ENCODE assay signal across 16 cellular contexts in the genomic region with DNA sequence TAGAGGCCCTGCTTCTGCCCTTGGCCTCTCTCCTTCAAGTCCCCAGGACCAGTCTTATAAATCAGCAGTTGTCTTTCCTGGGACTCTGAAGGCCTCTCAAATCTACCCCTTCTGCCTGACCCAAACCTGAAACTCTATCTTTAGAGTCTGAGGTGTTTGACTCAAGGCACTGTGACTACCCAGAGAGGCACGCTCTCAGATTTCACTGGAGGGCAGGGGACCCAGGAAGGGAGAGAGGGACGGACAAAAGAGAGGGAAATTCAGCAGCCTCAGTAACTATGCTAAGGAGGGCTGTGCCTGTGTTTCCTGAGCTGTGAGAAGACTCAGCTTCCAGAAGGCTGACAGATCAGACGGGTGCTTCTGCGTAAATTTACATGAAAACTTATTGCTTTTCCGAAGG.
DNase-seq lines count a peak whose midpoint lies in the region; TF ChIP-seq lines count a peak whose summit lies in the region.
"Had no signal": no experiment of that assay in that cellular context is flagged by ENCODE, and none has a peak within 500 bp of the region (broad histone marks: within the 10 kb centered on the region; RNA-seq: fewer than 3 reads in every experiment).

No MANE protein-coding gene starts in this region.

- no peaks in the 10 kb centered on the region for H3K9me3 Mint-ChIP-seq in chondrocyte (ENCODE audit: low read depth)
- H3K9me3 Mint-ChIP-seq in neural progenitor cell: no peaks in the 10 kb centered on the region
- H3K9me3 Mint-ChIP-seq: activated CD8-positive, alpha-beta T cell treated with anti-CD3 and anti-CD28 coated beads for 36 hours; endodermal cell had no signal

- H3K27me3 Mint-ChIP-seq in chondrocyte (ENCODE audit: low read depth) (peaks cover 2% of the 10 kb centered on the region), neural progenitor cell (ENCODE audit: insufficient read depth, low read depth) (peaks cover 19% of the 10 kb centered on the region)
- H3K27me3 Mint-ChIP-seq: activated CD8-positive, alpha-beta T cell treated with anti-CD3 and anti-CD28 coated beads for 36 hours had no signal

- H3K27me3 ChIP-seq in neural progenitor cell: no peaks in the 10 kb centered on the region
- H3K27me3 ChIP-seq: right lobe of liver had no signal

- H3F3A ChIP-seq in neural progenitor cell (ENCODE audit: low read depth): peaks cover 30% of the 10 kb centered on the region

- H3K4me1 ChIP-seq in neural progenitor cell: peaks cover 43% of the 10 kb centered on the region
- H3K4me1 ChIP-seq: right lobe of liver had no signal

- no peak for TF ChIP-seq CTCF in chondrocyte (IDR thresholded peaks at IDR 0.05)
- TF ChIP-seq CTCF in neural progenitor cell (IDR thresholded peaks at IDR 0.05): no peak

- TF ChIP-seq EP300 in Ishikawa (IDR thresholded peaks at IDR 0.05; ENCODE audit: borderline replicate concordance): no peak; the same call in 1 of the 2 replicates

- H3K36me3 ChIP-seq in neural progenitor cell: no peaks in the 10 kb centered on the region
- H3K36me3 ChIP-seq: right lobe of liver, WERI-Rb-1 had no signal

- no peak for TF ChIP-seq RAD21 in Ishikawa (IDR thresholded peaks at IDR 0.05; ENCODE audit: low read depth)

- no peak overlapping the region for H3K9ac ChIP-seq in neural progenitor cell

- H2AFZ ChIP-seq in neural progenitor cell (replicated peaks): peak overlapping the region; percentile 44

- H3K4me3 Mint-ChIP-seq in chondrocyte (ENCODE audit: unreplicated experiment) (no peak overlapping the region), neural progenitor cell (peak overlapping the region; percentile 24)
- H3K4me3 Mint-ChIP-seq: activated CD8-positive, alpha-beta T cell treated with anti-CD3 and anti-CD28 coated beads for 36 hours; endodermal cell had no signal

- H3K27ac Mint-ChIP-seq in chondrocyte (ENCODE audit: unreplicated experiment) (peak overlapping the region; percentile 13), neural progenitor cell (peak overlapping the region; percentile 38)
- H3K27ac Mint-ChIP-seq: activated CD8-positive, alpha-beta T cell treated with anti-CD3 and anti-CD28 coated beads for 36 hours; endodermal cell had no signal

- peak overlapping the region; percentile 66 for H3K4me2 ChIP-seq in neural progenitor cell

- H3K36me3 Mint-ChIP-seq in chondrocyte (ENCODE audit: low read depth) (no peaks in the 10 kb centered on the region), neural progenitor cell (no peaks in the 10 kb centered on the region)

- no peaks in the 10 kb centered on the region for H3K9me3 ChIP-seq in neural progenitor cell (ENCODE audit: low read depth)
- H3K9me3 ChIP-seq: right lobe of liver had no signal

- no peaks in the 10 kb centered on the region for H4K20me1 ChIP-seq in neural progenitor cell (ENCODE audit: low read depth)

- no peaks in the 10 kb centered on the region for H3K79me2 ChIP-seq in neural progenitor cell (ENCODE audit: low read depth)

- H3K4me1 Mint-ChIP-seq in chondrocyte (ENCODE audit: low read depth) (peaks cover 27% of the 10 kb centered on the region), neural progenitor cell (peaks cover 39% of the 10 kb centered on the region)

- H3K4me3 ChIP-seq in neural progenitor cell: peak overlapping the region; percentile 15
- H3K4me3 ChIP-seq: right lobe of liver had no signal

- peak; percentile 17 for DNase-seq in D341Med (ENCODE audit: low spot score)
- no peak for DNase-seq in chondrocyte (ENCODE audit: low spot score)
- peak; percentile 69 for DNase-seq in neural progenitor cell (ENCODE audit: low spot score)
- no peak for DNase-seq in OCI-M2 (lab: John Stamatoyannopoulos, UW; ENCODE audit: unreplicated experiment)
- DNase-seq in activated T-cell treated with anti-CD3 and anti-CD28 coated beads, Interleukin-2, amount 50 U/mL, for 48 hours: no peak
- no peak for DNase-seq in SW 1271 (lab: John Stamatoyannopoulos, UW)
- DNase-seq in NCI-H1436 treated with DMSO at 0.1 percent for 48 hours (lab: John Stamatoyannopoulos, UW): no peak
- DNase-seq: activated CD8-positive, alpha-beta T cell treated with anti-CD3 and anti-CD28 coated beads for 36 hours; central memory CD4-positive, alpha-beta T cell; endodermal cell; KG1; left cardiac atrium; NK-92 treated with Interleukin-12 subunit alpha and Interleukin-12 subunit beta, amount 100 ng/mL, for 24 hours; right lobe of liver; WERI-Rb-1 had no signal

- peak overlapping the region; percentile 33 for H3K27ac ChIP-seq in neural progenitor cell
- H3K27ac ChIP-seq: right lobe of liver, WERI-Rb-1 had no signal

TF ChIP-seq in Ishikawa, 13 proteins besides CTCF, POLR2A, EP300 and RAD21:
- 0 out of 2 replicates have a peak, but pooled peaks have one; percentile 23 for TF ChIP-seq TCF12 (IDR thresholded peaks at IDR 0.05; ENCODE audit: low read depth)
- no peak for TF ChIP-seq TAF1 (IDR thresholded peaks at IDR 0.05; ENCODE audit: low read depth)
TF ChIP-seq in Ishikawa: peak in this region for 1.

Comparison
In these comparisons a context has a peak if more than half of its experiments do, and no peak if none do; other contexts are left out.
1. DNase-seq: peak in D341Med (single experiment) and neural progenitor cell (single experiment); none in chondrocyte (single experiment), OCI-M2 (single experiment), activated T-cell treated with anti-CD3 and anti-CD28 coated beads, Interleukin-2, amount 50 U/mL, for 48 hours (0 of 2), SW 1271 (0 of 2) and NCI-H1436 treated with DMSO at 0.1 percent for 48 hours (single experiment).